15 cellular contexts compared by ENCODE assay signal in genomic region chr11:134145715-134146114, GRCh38.
"Had no signal": no experiment of that assay in that cellular context is flagged by ENCODE, and none has a peak within 500 bp of the region (broad histone marks: within the 10 kb centered on the region; RNA-seq: fewer than 3 reads in every experiment).

No MANE protein-coding gene starts in this region.

- H3K27me3 Mint-ChIP-seq: activated T-helper 17 cell treated with anti-CD3 and anti-CD28 coated beads, Interleukin-2, amount 50 U/mL, for 72 hours had no signal

- H3K27ac Mint-ChIP-seq: endodermal cell, immature natural killer cell had no signal

- H3K4me3 Mint-ChIP-seq: activated T-helper 17 cell treated with anti-CD3 and anti-CD28 coated beads, Interleukin-2, amount 50 U/mL, for 72 hours; endodermal cell; immature natural killer cell; natural killer cell treated with Interleukin-12 subunit alpha and Interleukin-12 subunit beta and Interleukin-15 and Interleukin-18, amount 100 ng/mL, for 72 hours had no signal

- DNase-seq: activated CD4-positive, alpha-beta T cell treated with anti-CD3 and anti-CD28 coated beads for 1 hour; activated CD4-positive, alpha-beta T cell treated with anti-CD3 and anti-CD28 coated beads, Interleukin-2, amount 50 U/mL, for 48 hours; activated naive CD4-positive, alpha-beta T cell treated with Interleukin-2 at 50 U/mL for 16 hours; endodermal cell; gastrocnemius medialis; heart left ventricle; immature natural killer cell; mesendoderm; posterior cingulate gyrus; retina; stimulated activated CD4-positive, alpha-beta T cell treated with anti-CD3 and anti-CD28 coated beads, Interleukin-12 subunit alpha, Interleukin-12 subunit beta, amount 100 ng/mL, for 4 hours; stimulated activated CD4-positive, alpha-beta T cell treated with anti-CD3 and anti-CD28 coated beads, Interleukin-2, amount 100 ng/mL, for 24 hours; upper lobe of right lung had no signal

- H3K9me3 Mint-ChIP-seq: activated T-helper 17 cell treated with anti-CD3 and anti-CD28 coated beads, Interleukin-2, amount 50 U/mL, for 72 hours; immature natural killer cell; natural killer cell treated with Interleukin-12 subunit alpha and Interleukin-12 subunit beta and Interleukin-15 and Interleukin-18, amount 100 ng/mL, for 72 hours had no signal

- ATAC-seq: activated T-helper 17 cell treated with anti-CD3 and anti-CD28 coated beads, Interleukin-2, amount 50 U/mL, for 72 hours; gastrocnemius medialis; heart left ventricle; natural killer cell treated with Interleukin-12 subunit alpha and Interleukin-12 subunit beta and Interleukin-15 and Interleukin-18, amount 100 ng/mL, for 72 hours; upper lobe of right lung had no signal

- H3K4me1 Mint-ChIP-seq: endodermal cell had no signal

- H3K36me3 Mint-ChIP-seq: natural killer cell treated with Interleukin-12 subunit alpha and Interleukin-12 subunit beta and Interleukin-15 and Interleukin-18, amount 100 ng/mL, for 72 hours had no signal
